ENCODE assay signal across 28 cellular contexts in the genomic region with DNA sequence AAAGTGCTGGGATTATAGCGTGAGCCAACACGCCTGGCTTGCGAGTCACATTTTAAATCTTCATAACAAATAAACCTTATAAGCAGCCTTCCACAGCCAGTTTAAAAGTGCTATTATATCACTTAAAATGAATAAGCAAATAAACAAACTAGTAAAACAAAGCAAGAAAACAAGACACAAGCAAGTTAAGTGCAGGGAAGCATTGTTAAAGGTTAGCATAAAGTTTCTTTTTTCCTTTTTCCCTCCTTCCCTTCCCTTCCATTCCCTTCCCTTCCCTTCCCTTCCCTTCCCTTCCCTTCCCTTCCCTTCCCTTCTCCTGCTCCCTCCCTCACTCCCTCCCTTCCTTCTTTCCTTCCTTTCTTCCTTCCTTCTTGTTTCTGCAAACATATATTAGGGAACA.
"Had no signal": no experiment of that assay in that cellular context is flagged by ENCODE, and none has a peak within 500 bp of the region (broad histone marks: within the 10 kb centered on the region; RNA-seq: fewer than 3 reads in every experiment).

No MANE protein-coding gene starts in this region.

- H3K4me3 ChIP-seq: colonic mucosa, coronary artery, dorsolateral prefrontal cortex, esophagus muscularis mucosa, esophagus squamous epithelium, gastrocnemius medialis, gastroesophageal sphincter, heart left ventricle, heart right ventricle had no signal

- H3K36me3 ChIP-seq: colonic mucosa, esophagus muscularis mucosa, esophagus squamous epithelium, gastrocnemius medialis, gastroesophageal sphincter, heart left ventricle, heart right ventricle had no signal

- ATAC-seq: effector memory CD8-positive, alpha-beta T cell; esophagus mucosa; foreskin keratinocyte; gastrocnemius medialis; gastroesophageal sphincter; heart left ventricle; heart right ventricle had no signal

- H3K27ac ChIP-seq: colonic mucosa, coronary artery, dorsolateral prefrontal cortex, epithelial cell of prostate, esophagus muscularis mucosa, esophagus squamous epithelium, foreskin keratinocyte, gastrocnemius medialis, gastroesophageal sphincter, heart left ventricle, heart right ventricle had no signal

- H3K4me1 ChIP-seq: colonic mucosa, esophagus muscularis mucosa, esophagus squamous epithelium, foreskin keratinocyte, gastrocnemius medialis, gastroesophageal sphincter, heart left ventricle, heart right ventricle had no signal

- H3K9me3 ChIP-seq: colonic mucosa, esophagus muscularis mucosa, esophagus squamous epithelium, gastrocnemius medialis, gastroesophageal sphincter, heart left ventricle, heart right ventricle had no signal

- DNase-seq: colonic mucosa; cortex of kidney; dermis blood vessel endothelial cell; dorsolateral prefrontal cortex; effector CD4-positive, alpha-beta T cell; effector CD8-positive, alpha-beta T cell; effector memory CD4-positive, alpha-beta T cell; effector memory CD8-positive, alpha-beta T cell; endodermal cell; erythroblast; esophagus squamous epithelium; foreskin fibroblast; foreskin keratinocyte; foreskin melanocyte; gastrocnemius medialis; glutamatergic neuron; head of caudate nucleus; heart left ventricle; heart right ventricle had no signal

- FAIRE-seq: colon, endometrium, endothelial cell of umbilical vein, frontal cortex had no signal

- H3K27me3 ChIP-seq: colonic mucosa, dorsolateral prefrontal cortex, esophagus muscularis mucosa, esophagus squamous epithelium, foreskin keratinocyte, gastrocnemius medialis, gastroesophageal sphincter had no signal
